23 cellular contexts compared by ENCODE assay signal in genomic region chr16:87160752-87161337, GRCh38.
DNase-seq lines count a peak whose midpoint lies in the region; ATAC-seq and TF ChIP-seq lines count a peak whose summit lies in the region.
"Had no signal": no experiment of that assay in that cellular context is flagged by ENCODE, and none has a peak within 500 bp of the region (broad histone marks: within the 10 kb centered on the region; RNA-seq: fewer than 3 reads in every experiment).

No MANE protein-coding gene starts in this region.

- intact Hi-C loops in activated CD4-positive, alpha-beta T cell treated with anti-CD3 and anti-CD28 coated beads for 36 hours (cut with DNase I, micrococcal nuclease): no loop called here
- intact Hi-C loops in activated CD4-positive, alpha-beta T cell treated with anti-CD3 and anti-CD28 coated beads, Interleukin-2, amount 10 ng/mL, durations not matched to agents 24 days and 14 days (cut with micrococcal nuclease): no loop called here
- intact Hi-C loops in MCF 10A (cut with micrococcal nuclease): no loop called here

- H3K27me3 ChIP-seq in trophoblast cell (ENCODE audit: insufficient read depth, low read length): no peaks in the 10 kb centered on the region

- H3K79me2 ChIP-seq in trophoblast cell (ENCODE audit: control insufficient read depth, insufficient read depth, low read length, poor library complexity): no peaks in the 10 kb centered on the region

- no peak overlapping the region for H4K12ac ChIP-seq in trophoblast cell (ENCODE audit: low read depth, low read length)

- peak overlapping the region; percentile 63 for H2BK5ac ChIP-seq in trophoblast cell (ENCODE audit: low read depth, low read length, poor library complexity)

- BruUV-seq in MCF 10A (replicated peaks; lab: Mats Ljungman, UMichigan): no TSS peak

- no peak overlapping the region for H3K27ac Mint-ChIP-seq in activated CD4-positive, alpha-beta T cell treated with anti-CD3 and anti-CD28 coated beads for 36 hours
- no peak overlapping the region for H3K27ac Mint-ChIP-seq in activated CD4-positive, alpha-beta T cell treated with anti-CD3 and anti-CD28 coated beads, Interleukin-2, amount 10 ng/mL, durations not matched to agents 24 days and 14 days
- H3K27ac Mint-ChIP-seq in MCF 10A (ENCODE audit: low read depth, unreplicated experiment): peak overlapping the region; percentile 61
- H3K27ac Mint-ChIP-seq: B cell, immature natural killer cell had no signal

- no peak overlapping the region for H3K9ac ChIP-seq in trophoblast cell (ENCODE audit: low read length)
- H3K9ac ChIP-seq: GM23248 had no signal

- H3K9me3 Mint-ChIP-seq in activated CD4-positive, alpha-beta T cell treated with anti-CD3 and anti-CD28 coated beads for 36 hours (ENCODE audit: low read depth): peaks cover 2% of the 10 kb centered on the region
- peaks cover 4% of the 10 kb centered on the region for H3K9me3 Mint-ChIP-seq in activated CD4-positive, alpha-beta T cell treated with anti-CD3 and anti-CD28 coated beads, Interleukin-2, amount 10 ng/mL, durations not matched to agents 24 days and 14 days
- H3K9me3 Mint-ChIP-seq in MCF 10A (ENCODE audit: unreplicated experiment): peaks cover 5% of the 10 kb centered on the region
- H3K9me3 Mint-ChIP-seq: immature natural killer cell had no signal

- H3K4me3 Mint-ChIP-seq in activated CD4-positive, alpha-beta T cell treated with anti-CD3 and anti-CD28 coated beads for 36 hours: no peak overlapping the region
- no peak overlapping the region for H3K4me3 Mint-ChIP-seq in activated CD4-positive, alpha-beta T cell treated with anti-CD3 and anti-CD28 coated beads, Interleukin-2, amount 10 ng/mL, durations not matched to agents 24 days and 14 days
- peak overlapping the region; percentile 38 for H3K4me3 Mint-ChIP-seq in MCF 10A (ENCODE audit: unreplicated experiment)
- H3K4me3 Mint-ChIP-seq: B cell, immature natural killer cell had no signal

- H3K4me2 ChIP-seq in trophoblast cell (ENCODE audit: low read length): peak overlapping the region; percentile 53

- no peaks in the 10 kb centered on the region for H3K9me3 ChIP-seq in trophoblast cell (ENCODE audit: insufficient read depth, low read depth, low read length)
- H3K9me3 ChIP-seq: heart left ventricle, lower lobe of right lung, stomach had no signal

- no peak overlapping the region for H2BK12ac ChIP-seq in trophoblast cell (ENCODE audit: low read length)

- DNase-seq in activated CD4-positive, alpha-beta T cell treated with anti-CD3 and anti-CD28 coated beads for 36 hours: peak; percentile 36
- DNase-seq in activated CD4-positive, alpha-beta T cell treated with anti-CD3 and anti-CD28 coated beads, Interleukin-2, amount 10 ng/mL, durations not matched to agents 24 days and 14 days: no peak
- DNase-seq in MV-4-11 (lab: John Stamatoyannopoulos, UW) (peak; percentile 68), MCF 10A (ENCODE audit: unreplicated experiment) (peak; percentile 72), trophoblast cell (no peak), NCI-H1694 (lab: John Stamatoyannopoulos, UW) (no peak), caudate nucleus (lab: John Stamatoyannopoulos, UW) (no peak)
- DNase-seq: activated CD4-positive, CD25-positive, alpha-beta regulatory T cell treated with anti-CD3 and anti-CD28 coated beads, Interleukin-2, amount 50 U/mL, for 72 hours; activated naive CD4-positive, alpha-beta T cell; aorta; cerebellar nuclear complex; effector CD8-positive, alpha-beta T cell; heart left ventricle; immature natural killer cell; KG1; lower lobe of right lung; NCI-H1105; NCI-H69; right cardiac atrium; stomach had no signal

- H3K36me3 ChIP-seq in trophoblast cell (ENCODE audit: control insufficient read depth in 1 of 2, insufficient read depth in 2 of 2, low read length in 2 of 2): no peaks in the 10 kb centered on the region
- H3K36me3 ChIP-seq: heart left ventricle, lower lobe of right lung, stomach had no signal

- H2BK120ac ChIP-seq in trophoblast cell (ENCODE audit: insufficient read depth, low read length, poor library complexity): peak overlapping the region; percentile 48

- peaks cover 13 to 18% of the 10 kb centered on the region in 2 experiments for H3K4me1 ChIP-seq in trophoblast cell (ENCODE audit: control insufficient read depth in 1 of 2, insufficient read depth in 2 of 2, low read length in 2 of 2)
- H3K4me1 ChIP-seq: heart left ventricle, lower lobe of right lung, stomach had no signal

- H3K4me3 ChIP-seq in trophoblast cell (ENCODE audit: low read depth, low read length): no peak overlapping the region
- H3K4me3 ChIP-seq: GM23248, heart left ventricle, lower lobe of right lung, stomach had no signal

- WGBS in trophoblast cell (ENCODE audit: extremely low coverage, insufficient coverage, insufficient read length): no CpG with 5 or more reads among the region's 15 CpGs

- ATAC-seq in activated CD4-positive, alpha-beta T cell treated with anti-CD3 and anti-CD28 coated beads for 36 hours: peak; percentile 21
- no peak for ATAC-seq in HG02610 (IDR thresholded peaks at IDR 0.05; ENCODE audit: unreplicated experiment)
- ATAC-seq: lower lobe of right lung had no signal

- no peaks in the 10 kb centered on the region for H3K36me3 Mint-ChIP-seq in activated CD4-positive, alpha-beta T cell treated with anti-CD3 and anti-CD28 coated beads for 36 hours (ENCODE audit: low read depth)
- no peaks in the 10 kb centered on the region for H3K36me3 Mint-ChIP-seq in activated CD4-positive, alpha-beta T cell treated with anti-CD3 and anti-CD28 coated beads, Interleukin-2, amount 10 ng/mL, durations not matched to agents 24 days and 14 days (ENCODE audit: low read depth)
- H3K36me3 Mint-ChIP-seq in MCF 10A (ENCODE audit: insufficient read depth, unreplicated experiment): no peaks in the 10 kb centered on the region
- H3K36me3 Mint-ChIP-seq: immature natural killer cell had no signal

- H3K27ac ChIP-seq in trophoblast cell (ENCODE audit: low read depth, low read length) (peak overlapping the region; percentile 91), caudate nucleus (ENCODE audit: low read depth, low read length) (no peak overlapping the region)
- H3K27ac ChIP-seq: GM23248, heart left ventricle, lower lobe of right lung, stomach had no signal

- no peaks in the 10 kb centered on the region for H3K4me1 Mint-ChIP-seq in activated CD4-positive, alpha-beta T cell treated with anti-CD3 and anti-CD28 coated beads for 36 hours
- no peaks in the 10 kb centered on the region for H3K4me1 Mint-ChIP-seq in activated CD4-positive, alpha-beta T cell treated with anti-CD3 and anti-CD28 coated beads, Interleukin-2, amount 10 ng/mL, durations not matched to agents 24 days and 14 days
- peaks cover 23% of the 10 kb centered on the region for H3K4me1 Mint-ChIP-seq in MCF 10A (ENCODE audit: insufficient read depth, unreplicated experiment)
- H3K4me1 Mint-ChIP-seq: B cell, immature natural killer cell had no signal

- no peak overlapping the region for H2AK5ac ChIP-seq in trophoblast cell (ENCODE audit: low read length)

- no peak for TF ChIP-seq CTCF in MCF 10A (IDR thresholded peaks at IDR 0.05; ENCODE audit: unreplicated experiment)

- peak overlapping the region; percentile 40 for H3K18ac ChIP-seq in trophoblast cell (ENCODE audit: low read length)

- peaks cover 14% of the 10 kb centered on the region for H3K79me1 ChIP-seq in trophoblast cell (ENCODE audit: low read length)

- peaks cover 6% of the 10 kb centered on the region for H3K27me3 Mint-ChIP-seq in activated CD4-positive, alpha-beta T cell treated with anti-CD3 and anti-CD28 coated beads for 36 hours
- no peaks in the 10 kb centered on the region for H3K27me3 Mint-ChIP-seq in activated CD4-positive, alpha-beta T cell treated with anti-CD3 and anti-CD28 coated beads, Interleukin-2, amount 10 ng/mL, durations not matched to agents 24 days and 14 days
- peaks cover 11% of the 10 kb centered on the region for H3K27me3 Mint-ChIP-seq in MCF 10A (ENCODE audit: insufficient read depth, unreplicated experiment)

- no peak overlapping the region for H2AFZ ChIP-seq in trophoblast cell (ENCODE audit: insufficient read depth, low read length, poor library complexity)

- peak overlapping the region; percentile 13 for H3K4ac ChIP-seq in trophoblast cell (ENCODE audit: low read depth, low read length)

- POLR2A ChIA-PET in activated CD4-positive, alpha-beta T cell treated with anti-CD3 and anti-CD28 coated beads for 36 hours (lab: Charles Lee): no interaction called here
- POLR2A ChIA-PET in MCF 10A (lab: Yijun Ruan, JAX): interaction anchor here (0.5 to 1.0 kb wide), 2 partner anchors 33 to 47 kb away, joined by 3 read pairs; no protein-coding TSS in a partner anchor

- peak overlapping the region; percentile 36 for H4K8ac ChIP-seq in trophoblast cell (ENCODE audit: low read depth, low read length)

- CTCF ChIA-PET in activated CD4-positive, alpha-beta T cell treated with anti-CD3 and anti-CD28 coated beads for 36 hours (lab: Charles Lee): no interaction called here
- CTCF ChIA-PET in MCF 10A (lab: Yijun Ruan, JAX): interaction anchor here (0.8 to 1.0 kb wide), 2 partner anchors 21 to 42 kb away, joined by 4 to 5 read pairs; no protein-coding TSS in a partner anchor

- peak overlapping the region; percentile 70 for H4K91ac ChIP-seq in trophoblast cell (ENCODE audit: low read depth, low read length)

- H3K14ac ChIP-seq in trophoblast cell (ENCODE audit: low read length): no peak overlapping the region

- no peak overlapping the region for H3K23ac ChIP-seq in trophoblast cell (ENCODE audit: low read length)

Comparison
In these comparisons a context has a peak if more than half of its experiments do, and no peak if none do; other contexts are left out.
1. DNase-seq: peak in activated CD4-positive, alpha-beta T cell treated with anti-CD3 and anti-CD28 coated beads for 36 hours (single experiment), MV-4-11 (single experiment) and MCF 10A (single experiment); none in activated CD4-positive, alpha-beta T cell treated with anti-CD3 and anti-CD28 coated beads, Interleukin-2, amount 10 ng/mL, durations not matched to agents 24 days and 14 days (single experiment), trophoblast cell (0 of 2), NCI-H1694 (single experiment) and caudate nucleus (0 of 61).